6 cellular contexts compared by ENCODE assay signal in genomic region chr14:19002566-19002965, GRCh38. TPM values are rescaled to one million over a fixed set of nuclear protein-coding genes. Genes with fewer than 3 reads are reported as not detected.
"Had no signal": no experiment of that assay in that cellular context is flagged by ENCODE, and none has a peak within 500 bp of the region (broad histone marks: within the 10 kb centered on the region; RNA-seq: fewer than 3 reads in every experiment).

No MANE protein-coding gene starts in this region.

RNA-seq across cellular contexts. Expression of gene POTEM, which starts 35.3 kb away (rescaled TPM):
- total RNA-seq: HepG2, HT-29, HT1080, IMR-90, K562 had no signal
- polyA plus RNA-seq: HepG2, IgD-negative memory B cell, IMR-90, K562 had no signal
